ENCODE assay signal across 9 cellular contexts in genomic region chr17:41496803-41497484, GRCh38. TPM values are rescaled to one million over a fixed set of nuclear protein-coding genes. Genes with fewer than 3 reads are reported as not detected.
DNase-seq lines count a peak whose midpoint lies in the region; ATAC-seq and TF ChIP-seq lines count a peak whose summit lies in the region.
"Had no signal": no experiment of that assay in that cellular context is flagged by ENCODE, and none has a peak within 500 bp of the region (broad histone marks: within the 10 kb centered on the region; RNA-seq: fewer than 3 reads in every experiment).

No MANE protein-coding gene starts in this region.

- H3K36me3 ChIP-seq in heart left ventricle, result no peaks in the 10 kb centered on the region

- peaks cover 0 to 7% (median 0%) of the 10 kb centered on the region in 9 donors for H3K27me3 ChIP-seq in heart left ventricle

- H3K4me3 ChIP-seq in heart left ventricle (no peak overlapping the region), skeletal muscle cell (ENCODE audit: low read depth, low read length) (no peak overlapping the region)

- intact Hi-C loops in heart left ventricle (cut with DNase I), result loop anchor here in 4 of 10 donors (5.0 to 10.0 kb wide), 3 partner anchors 92 to 592 kb away; no protein-coding TSS in a partner anchor

- no peaks in the 10 kb centered on the region for H3K9me3 Mint-ChIP-seq in activated naive CD4-positive, alpha-beta T cell treated with anti-CD3 and anti-CD28 coated beads, Interleukin-2, amount 50 U/mL, for 72 hours

- ATAC-seq in GM18861 (IDR thresholded peaks at IDR 0.05; ENCODE audit: unreplicated experiment), result peak; percentile 70
- ATAC-seq in SK-N-SH treated with all-trans-retinoic acid at 6 μM for 48 hours, result peak; percentile 96
- ATAC-seq in activated naive CD4-positive, alpha-beta T cell treated with anti-CD3 and anti-CD28 coated beads, Interleukin-2, amount 50 U/mL, for 72 hours, result peak; percentile 96 to 99
- peak; percentile 69 to 87 (median 86) for ATAC-seq in heart left ventricle
- no peak for ATAC-seq in GM19023 (IDR thresholded peaks at IDR 0.05; ENCODE audit: unreplicated experiment)

- H3K9me3 ChIP-seq in heart left ventricle, result no peaks in the 10 kb centered on the region

- TF ChIP-seq POLR2A in heart left ventricle (IDR thresholded peaks at IDR 0.05), result no peak

- H3K4me1 ChIP-seq in heart left ventricle, result peaks cover 0 to 40% (median 0%) of the 10 kb centered on the region in 12 donors

- H3K27ac ChIP-seq in heart left ventricle, result peak overlapping the region in 1 of 12 donors; percentile 71

- in situ Hi-C loops in KBM-7 (cut with MboI; ENCODE audit: low pct_unique_long_range_greater_than_20kb, low sequenced_read_pairs), result no loop called here

- DNase-seq in AG09319 (ENCODE audit: extremely low read depth, low read depth) (peak; percentile 54), KBM-7 (peak; percentile 88), heart left ventricle (peak; percentile 52 to 79 (median 68)), skeletal muscle cell (ENCODE audit: low read depth) (peak; percentile 45)
- DNase-seq in activated naive CD4-positive, alpha-beta T cell treated with anti-CD3 and anti-CD28 coated beads, Interleukin-2, amount 50 U/mL, for 72 hours (ENCODE audit: low spot score in 2 of 2), result peak; percentile 73 to 81

- peak overlapping the region; percentile 20 to 55 for H3K27ac Mint-ChIP-seq in activated naive CD4-positive, alpha-beta T cell treated with anti-CD3 and anti-CD28 coated beads, Interleukin-2, amount 50 U/mL, for 72 hours

- H3K36me3 Mint-ChIP-seq in activated naive CD4-positive, alpha-beta T cell treated with anti-CD3 and anti-CD28 coated beads, Interleukin-2, amount 50 U/mL, for 72 hours, result no peaks in the 10 kb centered on the region

- peak; percentile 74 for TF ChIP-seq CTCF in AG09319 (IDR thresholded peaks at IDR 0.05; ENCODE audit: low read depth, low read length)
- TF ChIP-seq CTCF in heart left ventricle (IDR thresholded peaks at IDR 0.05), result peak; percentile 19 to 66 (median 52)

- 57 to 72% (median 59%) methylated on average over 9 to 12 of the region's 12 CpGs for WGBS in heart left ventricle, 4 donors

TF ChIP-seq in SK-N-SH treated with all-trans-retinoic acid at 6 μM for 48 hours, 23 proteins besides CTCF, POLR2A, EP300 and RAD21:
- no peak for TF ChIP-seq OSR1 (CRISPR knock-in tag; IDR thresholded peaks at IDR 0.05)
- TF ChIP-seq ZNF565 (CRISPR knock-in tag; conservative IDR thresholded peaks at IDR 0.05; ENCODE audit: low read depth), result no peak
- no peak for TF ChIP-seq TSHZ2 (CRISPR knock-in tag; IDR thresholded peaks at IDR 0.05)
- TF ChIP-seq CSDC2 (CRISPR knock-in tag; IDR thresholded peaks at IDR 0.05), result no peak
- TF ChIP-seq ESRRG (CRISPR knock-in tag; IDR thresholded peaks at IDR 0.05), result no peak

RNA-seq across cellular contexts. Expression of gene KRT36, which starts 7.2 kb away (rescaled TPM):
- total RNA-seq in activated naive CD4-positive, alpha-beta T cell treated with anti-CD3 and anti-CD28 coated beads, Interleukin-2, amount 50 U/mL, for 72 hours, result not detected
- total RNA-seq in heart left ventricle, result not detected
- polyA plus RNA-seq in heart left ventricle, result not detected
- total RNA-seq: temporal lobe had no signal

RNA-seq across cellular contexts. Expression of gene KRT13, which starts 8.5 kb away (rescaled TPM):
- not detected for total RNA-seq in activated naive CD4-positive, alpha-beta T cell treated with anti-CD3 and anti-CD28 coated beads, Interleukin-2, amount 50 U/mL, for 72 hours
- under 1 TPM in 1 of 9 donors, not detected in 8; 0.31 TPM for total RNA-seq in heart left ventricle
- 1 to 10 TPM in 1 of 2 donors, not detected in 1; 4.1 TPM for polyA plus RNA-seq in heart left ventricle
- total RNA-seq: temporal lobe had no signal

RNA-seq across cellular contexts. Expression of gene KRT35, which starts 16.0 kb away (rescaled TPM):
- not detected for total RNA-seq in activated naive CD4-positive, alpha-beta T cell treated with anti-CD3 and anti-CD28 coated beads, Interleukin-2, amount 50 U/mL, for 72 hours
- total RNA-seq in heart left ventricle, result not detected
- polyA plus RNA-seq in heart left ventricle, result not detected
- total RNA-seq: temporal lobe had no signal

RNA-seq across cellular contexts. Expression of gene KRT15, which starts 21.7 kb away (rescaled TPM):
- not detected for total RNA-seq in activated naive CD4-positive, alpha-beta T cell treated with anti-CD3 and anti-CD28 coated beads, Interleukin-2, amount 50 U/mL, for 72 hours
- total RNA-seq in heart left ventricle, result under 1 TPM in 1 of 9 donors, not detected in 8; 0.36 TPM
- polyA plus RNA-seq in heart left ventricle, result under 1 TPM in 1 of 2 donors, not detected in 1; 0.14 TPM

RNA-seq across cellular contexts. Expression of gene KRT32, which starts 29.8 kb away (rescaled TPM):
- total RNA-seq in activated naive CD4-positive, alpha-beta T cell treated with anti-CD3 and anti-CD28 coated beads, Interleukin-2, amount 50 U/mL, for 72 hours, result not detected
- under 1 TPM in 3 of 9 donors, not detected in 6; 0.16 to 0.27 (median 0.16) TPM for total RNA-seq in heart left ventricle
- polyA plus RNA-seq in heart left ventricle, result under 1 TPM in 1 of 2 donors, not detected in 1; 0.26 TPM
- total RNA-seq: temporal lobe had no signal
